8 cellular contexts compared by ENCODE assay signal in the genomic region with DNA sequence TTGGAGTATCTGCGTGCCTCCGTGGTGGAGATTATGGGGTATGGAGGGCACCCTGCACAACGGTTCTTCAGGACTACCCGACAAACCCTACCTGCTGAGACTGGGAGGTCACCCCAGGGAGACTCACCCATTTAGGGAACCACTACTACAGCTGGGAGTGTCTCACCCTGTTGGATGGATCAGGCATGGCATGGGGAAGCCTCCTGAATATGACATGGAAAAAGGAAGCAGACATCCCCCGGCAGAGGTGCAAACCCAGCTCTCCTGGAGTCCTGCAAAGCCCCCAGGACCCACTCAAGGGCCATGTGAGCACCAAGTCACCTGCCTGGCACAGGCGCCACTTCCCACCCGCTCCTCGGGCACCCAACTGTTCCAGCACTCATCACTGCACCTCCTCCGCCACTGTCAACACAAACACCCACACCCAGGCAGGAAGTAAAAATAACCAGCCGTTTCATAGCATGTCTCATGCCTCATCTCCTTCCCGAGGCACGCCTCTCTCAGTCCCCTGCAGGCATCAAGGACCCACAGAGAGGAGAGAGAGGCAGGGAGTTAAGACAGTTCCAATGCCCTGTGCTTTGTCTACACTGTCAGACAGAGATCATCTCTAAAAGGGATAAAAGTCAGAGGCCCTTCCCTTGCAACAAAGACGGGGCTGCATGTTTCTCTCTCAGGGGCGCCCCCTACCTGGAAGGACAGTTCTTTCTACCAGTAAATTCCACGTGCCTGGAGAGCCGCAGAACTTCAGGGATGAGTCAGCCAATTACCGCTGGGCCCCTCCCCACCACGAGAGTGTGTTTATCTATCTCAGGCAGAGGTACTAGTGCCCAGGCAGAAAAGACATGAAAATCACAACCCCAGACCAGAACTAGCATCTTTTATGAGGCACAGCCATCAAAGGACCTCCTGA.
DNase-seq lines count a peak whose midpoint lies in the region; ATAC-seq, FAIRE-seq and TF ChIP-seq lines count a peak whose summit lies in the region.

No MANE protein-coding gene starts in this region.

- H2AFZ ChIP-seq in HepG2 (ENCODE audit: low read length): no peak overlapping the region

- BruUV-seq in HepG2 (replicated peaks; lab: Mats Ljungman, UMichigan): no TSS peak

- no peak overlapping the region for H3K27ac ChIP-seq in SJSA1
- H3K27ac ChIP-seq in HepG2 (ENCODE audit: extremely low read length, insufficient read depth, low read length): no peak overlapping the region
- H3K27ac ChIP-seq in prostate gland: no peak overlapping the region

- H3K9ac ChIP-seq in HepG2 (ENCODE audit: insufficient read depth, low read depth, low read length): no peak overlapping the region

- TF ChIP-seq RAD21 in HepG2 (CRISPR knock-in tag; IDR thresholded peaks at IDR 0.05): no peak

- CTCF ChIA-PET in HepG2 (lab: Yijun Ruan, JAX; ENCODE audit: low intra/inter-chr PET ratio, low total read pairs): no interaction called here

- in situ Hi-C loops in HepG2 (cut with HindIII; ENCODE audit: extremely low pct_ligation_motif_present, low pct_unique_long_range_greater_than_20kb): no loop called here

- H4K20me1 ChIP-seq in HepG2 (ENCODE audit: insufficient read depth, low read length): no peaks in the 10 kb centered on the region

- ATAC-seq in HG03432 (IDR thresholded peaks at IDR 0.05; ENCODE audit: unreplicated experiment): peak; percentile 59
- peak; percentile 64 for ATAC-seq in HepG2
- peak; percentile 89 for ATAC-seq in stimulated activated naive CD8-positive, alpha-beta T cell treated with anti-CD3 and anti-CD28 coated beads, Interleukin-15, Interleukin-2, amounts not matched to agents 100 U/mL and 50 U/mL, for 24 hours

- TF ChIP-seq EP300 in HepG2 (IDR thresholded peaks at IDR 0.05; ENCODE audit: low read depth in 2 of 2, low read length in 2 of 2) (no peak), HepG2 (CRISPR knock-in tag; IDR thresholded peaks at IDR 0.05; ENCODE audit: borderline replicate concordance) (no peak)

- H3K4me2 ChIP-seq in HepG2 (ENCODE audit: low read depth, low read length): no peak overlapping the region

- no peak for TF ChIP-seq POLR2A in HepG2 (IDR thresholded peaks at IDR 0.05; ENCODE audit: insufficient read depth in 1 of 2, low read depth in 2 of 2, low read length in 2 of 2)
- TF ChIP-seq POLR2A in prostate gland (IDR thresholded peaks at IDR 0.05): no peak

- H3K9me3 ChIP-seq in SJSA1 (replicated peaks): no peaks in the 10 kb centered on the region
- no peaks in the 10 kb centered on the region for H3K9me3 ChIP-seq in HepG2 (ENCODE audit: low read length)
- no peaks in the 10 kb centered on the region for H3K9me3 ChIP-seq in prostate gland

- no peak overlapping the region for H3K4me3 ChIP-seq in SJSA1
- H3K4me3 ChIP-seq in HepG2 (replicated peaks in 1 of 3; ENCODE audit: insufficient read depth in 1 of 3, low read depth in 2 of 3, low read length in 3 of 3): no peak overlapping the region
- no peak overlapping the region for H3K4me3 ChIP-seq in prostate gland

- WGBS in HepG2 (ENCODE audit: low lambda C conversion rate): 20% methylated on average over 11 of the region's 18 CpGs
- 61% methylated on average over 18 of the region's 18 CpGs for WGBS in prostate gland

- H3K36me3 ChIP-seq in SJSA1 (no peaks in the 10 kb centered on the region), HepG2 (replicated peaks in 1 of 2; ENCODE audit: control insufficient read depth in 1 of 2, insufficient read depth in 2 of 2, low read length in 2 of 2) (no peaks in the 10 kb centered on the region), prostate gland (no peaks in the 10 kb centered on the region)

- no peak for FAIRE-seq in HepG2 (lab: Jason Lieb, UNC)

- H3K27me3 ChIP-seq in SJSA1 (replicated peaks): no peaks in the 10 kb centered on the region
- no peaks in the 10 kb centered on the region for H3K27me3 ChIP-seq in HepG2 (ENCODE audit: control insufficient read depth in 1 of 2, insufficient read depth in 2 of 2, low read length in 2 of 2)
- H3K27me3 ChIP-seq in prostate gland (replicated peaks; ENCODE audit: insufficient read depth): no peaks in the 10 kb centered on the region

- H3K4me1 ChIP-seq in SJSA1 (replicated peaks) (peaks cover 9% of the 10 kb centered on the region), HepG2 (ENCODE audit: insufficient read depth, low read length) (no peaks in the 10 kb centered on the region), prostate gland (replicated peaks) (no peaks in the 10 kb centered on the region)

- DNase-seq in SHP77 treated with DMSO at 0.1 percent for 48 hours (lab: John Stamatoyannopoulos, UW) (peak; percentile 18), SHP77 (lab: John Stamatoyannopoulos, UW) (no peak), SJSA1 (ENCODE audit: low read depth in 1 of 2, low spot score in 2 of 2) (peak; percentile 67 to 81), HepG2 (ENCODE audit: low spot score) (peak; percentile 18), prostate gland (ENCODE audit: low spot score) (no peak)
- peak; percentile 12 to 63 (median 40) for DNase-seq in activated naive CD4-positive, alpha-beta T cell (lab: John Stamatoyannopoulos, UW)
- peak; percentile 86 for DNase-seq in stimulated activated naive CD8-positive, alpha-beta T cell treated with anti-CD3 and anti-CD28 coated beads, Interleukin-15, Interleukin-2, amounts not matched to agents 100 U/mL and 50 U/mL, for 24 hours

- intact Hi-C loops in HepG2 (cut with micrococcal nuclease; ENCODE audit: unreplicated experiment) (loop anchor here (10.0 kb wide), 1 partner anchor 905 kb away; the partner anchor contains the start of gene EVA1C), prostate gland (cut with DNase I) (no loop called here)

- POLR2A ChIA-PET in HepG2 (lab: Yijun Ruan, JAX): no interaction called here

- H3K79me2 ChIP-seq in HepG2 (ENCODE audit: insufficient read depth, low read length): no peaks in the 10 kb centered on the region

- peak; percentile 38; the same call in 1 of the 2 replicates for TF ChIP-seq CTCF in HepG2 (CRISPR knock-in tag; IDR thresholded peaks at IDR 0.05)
- TF ChIP-seq CTCF in prostate gland (IDR thresholded peaks at IDR 0.05): no peak

TF ChIP-seq in HepG2, 621 proteins besides CTCF, POLR2A, EP300 and RAD21:
- TF ChIP-seq SAFB2 (CRISPR knock-in tag; IDR thresholded peaks at IDR 0.05; ENCODE audit: borderline replicate concordance, low read depth): no peak
- 0 out of 2 replicates have a peak, but pooled peaks have one; percentile 17 for TF ChIP-seq BHLHE40 (IDR thresholded peaks at IDR 0.05; ENCODE audit: low read length)
- peak; percentile 73 for TF ChIP-seq FOSL2 (CRISPR knock-in tag; IDR thresholded peaks at IDR 0.05)

Comparison
In these comparisons a context has a peak if more than half of its experiments do, and no peak if none do; other contexts are left out.
1. DNase-seq: peak in SHP77 treated with DMSO at 0.1 percent for 48 hours (single experiment), SJSA1 (2 of 2), activated naive CD4-positive, alpha-beta T cell (4 of 4), HepG2 (single experiment) and stimulated activated naive CD8-positive, alpha-beta T cell treated with anti-CD3 and anti-CD28 coated beads, Interleukin-15, Interleukin-2, amounts not matched to agents 100 U/mL and 50 U/mL, for 24 hours (single experiment); none in SHP77 (0 of 2) and prostate gland (single experiment).
2. Peak in every context shown above with its lines, with median percentiles within 50 percentile points of each other: ATAC-seq.